31 cellular contexts compared by ENCODE assay signal in genomic region chr5:51806677-51807076, GRCh38.
"Had no signal": no experiment of that assay in that cellular context is flagged by ENCODE, and none has a peak within 500 bp of the region (broad histone marks: within the 10 kb centered on the region; RNA-seq: fewer than 3 reads in every experiment).

No MANE protein-coding gene starts in this region.

- H3K27ac ChIP-seq: left ventricle myocardium inferior, pancreas, prostate gland, skin epidermis, stomach, testis, thyroid gland, transverse colon, upper lobe of left lung, vagina had no signal

- H3K9me3 ChIP-seq: left ventricle myocardium inferior, mucosa of descending colon, pancreas, prostate gland, stomach, testis, thyroid gland, transverse colon, upper lobe of left lung, vagina had no signal

- H3K36me3 ChIP-seq: left ventricle myocardium inferior, pancreas, prostate gland, stomach, thyroid gland, transverse colon, upper lobe of left lung, vagina had no signal

- H3K36me3 Mint-ChIP-seq: memory B cell; naive thymus-derived CD4-positive, alpha-beta T cell; natural killer cell treated with Interleukin-12 subunit alpha and Interleukin-12 subunit beta and Interleukin-15 and Interleukin-18, amount 100 ng/mL, for 72 hours; stimulated activated naive B cell treated with anti-CD40 and anti-IgM and Interleukin-4, amounts not matched to agents 10 μg/mL and 1 μg/mL and 100 μg/mL, for 72 hours had no signal

- H3K27me3 Mint-ChIP-seq: memory B cell; naive thymus-derived CD4-positive, alpha-beta T cell; natural killer cell treated with Interleukin-12 subunit alpha and Interleukin-12 subunit beta and Interleukin-15 and Interleukin-18, amount 100 ng/mL, for 72 hours; stimulated activated naive B cell treated with anti-CD40 and anti-IgM and Interleukin-4, amounts not matched to agents 10 μg/mL and 1 μg/mL and 100 μg/mL, for 72 hours had no signal

- H3K4me1 ChIP-seq: left ventricle myocardium inferior, pancreas, testis, thyroid gland, upper lobe of left lung had no signal

- ATAC-seq: left colon; mucosa of descending colon; naive thymus-derived CD4-positive, alpha-beta T cell; natural killer cell treated with Interleukin-12 subunit alpha and Interleukin-12 subunit beta and Interleukin-15 and Interleukin-18, amount 100 ng/mL, for 72 hours; pancreas; right cardiac atrium; sciatic nerve; stimulated activated naive B cell treated with anti-CD40 and anti-IgM and Interleukin-4, amounts not matched to agents 10 μg/mL and 1 μg/mL and 100 μg/mL, for 72 hours; stimulated activated naive CD8-positive, alpha-beta T cell treated with anti-CD3 and anti-CD28 coated beads, Interleukin-15, Interleukin-2, amounts not matched to agents 100 U/mL and 50 U/mL, for 24 hours had no signal

- DNase-seq: hippocampal formation; kidney glomerular epithelial cell; left colon; left ventricle myocardium inferior; midbrain; mucosa of descending colon; naive thymus-derived CD4-positive, alpha-beta T cell; nucleus accumbens; pancreas; posterior cingulate gyrus; retina; right cardiac atrium; stimulated activated CD4-positive, alpha-beta T cell treated with anti-CD3 and anti-CD28 coated beads, Interleukin-12 subunit alpha, Interleukin-12 subunit beta, amount 100 ng/mL, for 4 hours; stimulated activated CD4-positive, alpha-beta T cell treated with anti-CD3 and anti-CD28 coated beads, Interleukin-15, amount 100 ng/mL, for 24 hours; stimulated activated CD4-positive, alpha-beta T cell treated with anti-CD3 and anti-CD28 coated beads, Interleukin-2, amount 100 ng/mL, for 24 hours; stimulated activated CD4-positive, alpha-beta T cell treated with anti-CD3 and anti-CD28 coated beads, Interleukin-4, amount 100 ng/mL, for 1 hour; stimulated activated naive B cell treated with anti-CD40 and anti-IgM and Interleukin-4, amounts not matched to agents 10 μg/mL and 1 μg/mL and 100 μg/mL, for 72 hours; stimulated activated naive CD8-positive, alpha-beta T cell treated with anti-CD3 and anti-CD28 coated beads, Interleukin-15, Interleukin-2, amounts not matched to agents 100 U/mL and 50 U/mL, for 24 hours; stomach; testis; thyroid gland; transverse colon; upper lobe of left lung had no signal

- H3K4me3 Mint-ChIP-seq: memory B cell; naive thymus-derived CD4-positive, alpha-beta T cell; natural killer cell treated with Interleukin-12 subunit alpha and Interleukin-12 subunit beta and Interleukin-15 and Interleukin-18, amount 100 ng/mL, for 72 hours; neural crest cell; stimulated activated naive B cell treated with anti-CD40 and anti-IgM and Interleukin-4, amounts not matched to agents 10 μg/mL and 1 μg/mL and 100 μg/mL, for 72 hours had no signal

- H3K9me3 Mint-ChIP-seq: neural crest cell had no signal

- H3K4me1 Mint-ChIP-seq: memory B cell; naive thymus-derived CD4-positive, alpha-beta T cell; stimulated activated naive B cell treated with anti-CD40 and anti-IgM and Interleukin-4, amounts not matched to agents 10 μg/mL and 1 μg/mL and 100 μg/mL, for 72 hours had no signal

- H3K4me3 ChIP-seq: left ventricle myocardium inferior, lung, mucosa of descending colon, pancreas, prostate gland, skin epidermis, stomach, testis, thyroid gland, transverse colon, upper lobe of left lung, vagina had no signal

- H3K27me3 ChIP-seq: pancreas, stomach, testis, thyroid gland, transverse colon, upper lobe of left lung, vagina had no signal

- H3K27ac Mint-ChIP-seq: memory B cell; naive thymus-derived CD4-positive, alpha-beta T cell; natural killer cell treated with Interleukin-12 subunit alpha and Interleukin-12 subunit beta and Interleukin-15 and Interleukin-18, amount 100 ng/mL, for 72 hours; stimulated activated naive B cell treated with anti-CD40 and anti-IgM and Interleukin-4, amounts not matched to agents 10 μg/mL and 1 μg/mL and 100 μg/mL, for 72 hours had no signal
